7 cellular contexts compared by ENCODE assay signal in the genomic region with DNA sequence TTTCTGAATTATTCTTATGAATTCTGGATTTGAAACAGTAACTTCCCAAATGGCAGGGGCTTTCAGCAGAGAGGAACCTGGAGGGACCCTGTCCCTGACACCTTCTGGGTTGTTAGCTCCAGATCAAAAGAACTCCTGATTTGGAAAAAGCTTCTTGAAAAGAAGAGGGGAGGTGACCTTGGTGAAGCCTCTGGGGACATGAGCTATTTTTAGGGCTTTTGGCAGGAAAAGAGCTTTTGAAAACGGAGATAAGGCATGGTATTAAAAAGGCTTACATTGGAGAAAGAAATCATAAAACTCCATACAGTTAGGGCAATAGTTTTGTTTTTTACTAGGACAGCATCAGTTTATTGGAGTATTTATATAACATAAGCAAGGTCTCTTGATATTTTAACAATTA.
DNase-seq lines count a peak whose midpoint lies in the region; ATAC-seq and TF ChIP-seq lines count a peak whose summit lies in the region.
"Not testable (repeated sequence)": the region's sequence is repeated elsewhere in the genome, so short reads cannot be mapped to it uniquely, and the experiment has no call there.

No MANE protein-coding gene starts in this region.

- not testable (repeated sequence) for ATAC-seq in activated T-cell treated with anti-CD3 and anti-CD28 coated beads, Interleukin-2, amount 50 U/mL, for 72 hours (replicated peaks in 1 of 2); naive thymus-derived CD8-positive, alpha-beta T cell
- ATAC-seq in Right ventricle myocardium inferior (peak; percentile 48), aorta (ENCODE audit: low FRiP score) (peak; percentile 42)

- not testable (repeated sequence) for H3K36me3 ChIP-seq in Loucy (ENCODE audit: insufficient read depth, low read length); ascending aorta; left ventricle myocardium inferior; aorta (ENCODE audit: control insufficient read depth in 1 of 2, insufficient read depth in 2 of 2, low read length in 1 of 2)

- not testable (repeated sequence) for H2AFZ ChIP-seq in Loucy (ENCODE audit: low read length)

- H4K20me1 ChIP-seq in Loucy (ENCODE audit: insufficient read depth, low read length, poor library complexity, severe bottlenecking): not testable (repeated sequence)

- not testable (repeated sequence) for H3K4me1 Mint-ChIP-seq in activated T-cell treated with anti-CD3 and anti-CD28 coated beads, Interleukin-2, amount 50 U/mL, for 72 hours (ENCODE audit: low read depth); naive thymus-derived CD8-positive, alpha-beta T cell

- DNase-seq in activated T-cell treated with anti-CD3 and anti-CD28 coated beads, Interleukin-2, amount 50 U/mL, for 72 hours; ascending aorta (ENCODE audit: low spot score in 2 of 2); Right ventricle myocardium inferior (ENCODE audit: missing footprints); left ventricle myocardium inferior; naive thymus-derived CD8-positive, alpha-beta T cell; aorta: not testable (repeated sequence)

- H3K27me3 ChIP-seq in Loucy (ENCODE audit: insufficient read depth, low read length, poor library complexity, severe bottlenecking); ascending aorta; aorta (ENCODE audit: control insufficient read depth in 1 of 2, insufficient read depth in 2 of 2, low read length in 1 of 2): not testable (repeated sequence)
- peaks cover 25% of the 10 kb centered on the region for H3K27me3 ChIP-seq in left ventricle myocardium inferior (ENCODE audit: low read depth)

- 0 to 8% methylated on average over 1 of the region's 1 CpG for WGBS in aorta, 2 donors

- not testable (repeated sequence) for H3K36me3 Mint-ChIP-seq in activated T-cell treated with anti-CD3 and anti-CD28 coated beads, Interleukin-2, amount 50 U/mL, for 72 hours (ENCODE audit: insufficient read depth in 2 of 2); naive thymus-derived CD8-positive, alpha-beta T cell

- H3K27ac ChIP-seq in ascending aorta (peak overlapping the region; percentile 89 to 94), left ventricle myocardium inferior (replicated peaks) (peak overlapping the region; percentile 80), aorta (ENCODE audit: low read depth in 1 of 2, low read length in 2 of 2) (peak overlapping the region in 1 of 2 donors; percentile 51)

- H3K4me1 ChIP-seq in Loucy (ENCODE audit: insufficient read depth, low read length, poor library complexity, severe bottlenecking); ascending aorta; aorta (ENCODE audit: control insufficient read depth in 1 of 2, insufficient read depth in 2 of 2, low read length in 2 of 2): not testable (repeated sequence)
- H3K4me1 ChIP-seq in left ventricle myocardium inferior: peaks cover 13% of the 10 kb centered on the region

- H3K4me3 ChIP-seq in Loucy (ENCODE audit: low read length, poor library complexity, severe bottlenecking); aorta (ENCODE audit: low read length in 2 of 2): not testable (repeated sequence)
- peak overlapping the region; percentile 52 to 79 for H3K4me3 ChIP-seq in ascending aorta
- peak overlapping the region; percentile 62 for H3K4me3 ChIP-seq in left ventricle myocardium inferior

- not testable (repeated sequence) for H3K9me2 ChIP-seq in Loucy (replicated peaks; ENCODE audit: low read depth, low read length)

- peak overlapping the region; percentile 22 to 43 for H3K4me3 Mint-ChIP-seq in activated T-cell treated with anti-CD3 and anti-CD28 coated beads, Interleukin-2, amount 50 U/mL, for 72 hours
- H3K4me3 Mint-ChIP-seq in naive thymus-derived CD8-positive, alpha-beta T cell: peak overlapping the region; percentile 44 to 87 (median 65)

- H3F3A ChIP-seq in Loucy (ENCODE audit: low read depth): not testable (repeated sequence)

- POLR2A ChIA-PET in naive thymus-derived CD8-positive, alpha-beta T cell (lab: Charles Lee): not testable (repeated sequence)

- peak overlapping the region; percentile 37 for H3K4me2 ChIP-seq in Loucy (ENCODE audit: low read depth, low read length, poor library complexity, severe bottlenecking)

- intact Hi-C loops in ascending aorta (cut with DNase I); Right ventricle myocardium inferior (cut with DNase I); left ventricle myocardium inferior (cut with micrococcal nuclease); aorta (cut with DNase I): not testable (repeated sequence)

- H3K27me3 Mint-ChIP-seq in activated T-cell treated with anti-CD3 and anti-CD28 coated beads, Interleukin-2, amount 50 U/mL, for 72 hours (ENCODE audit: low read depth): peaks cover 36% of the 10 kb centered on the region
- H3K27me3 Mint-ChIP-seq in naive thymus-derived CD8-positive, alpha-beta T cell: peaks cover 4 to 30% (median 22%) of the 10 kb centered on the region in 5 donors

- H3K79me2 ChIP-seq in Loucy (ENCODE audit: insufficient read depth, low read length): peaks cover 15% of the 10 kb centered on the region; the same call in 1 of the 2 replicates

- TF ChIP-seq CTCF in Loucy (conservative IDR thresholded peaks at IDR 0.05; ENCODE audit: low read length); ascending aorta (IDR thresholded peaks at IDR 0.05); left ventricle myocardium inferior (IDR thresholded peaks at IDR 0.05; ENCODE audit: borderline replicate concordance): not testable (repeated sequence)

- not testable (repeated sequence) for H3K9me3 ChIP-seq in Loucy (ENCODE audit: insufficient read depth, low read depth, low read length); ascending aorta; left ventricle myocardium inferior (replicated peaks); aorta (ENCODE audit: control insufficient read depth, low read length)

- H3K27ac Mint-ChIP-seq in activated T-cell treated with anti-CD3 and anti-CD28 coated beads, Interleukin-2, amount 50 U/mL, for 72 hours: not testable (repeated sequence)
- H3K27ac Mint-ChIP-seq in naive thymus-derived CD8-positive, alpha-beta T cell: peak overlapping the region in 1 of 10 donors; percentile 65

- not testable (repeated sequence) for H3K9me3 Mint-ChIP-seq in activated T-cell treated with anti-CD3 and anti-CD28 coated beads, Interleukin-2, amount 50 U/mL, for 72 hours; naive thymus-derived CD8-positive, alpha-beta T cell

- H3K9ac ChIP-seq in Loucy (ENCODE audit: low read depth, low read length, poor library complexity, severe bottlenecking): not testable (repeated sequence)
